In the genomic region with DNA sequence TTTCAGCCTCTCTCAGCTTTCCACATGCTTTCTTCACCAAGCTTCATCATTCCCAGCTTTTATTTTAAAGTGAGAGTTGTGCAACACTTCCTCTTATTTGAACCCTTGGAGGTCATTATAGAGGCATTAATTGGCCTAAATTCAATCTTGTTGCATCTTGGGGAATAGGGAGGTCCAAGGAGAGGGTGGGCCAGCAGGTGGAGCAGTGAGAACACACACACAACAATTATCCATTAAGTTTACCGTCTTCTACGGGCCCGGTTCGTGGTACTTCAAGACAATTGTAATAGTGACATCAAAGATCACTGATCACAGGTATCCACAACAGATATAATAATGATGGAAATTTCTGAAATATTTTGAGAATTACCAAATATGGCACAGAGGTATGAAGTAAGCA, we compare ENCODE assay signal across 1 cellular context.
TF ChIP-seq lines count a peak whose summit lies in the region.

No MANE protein-coding gene starts in this region.

TF ChIP-seq in GM12891, 5 proteins besides CTCF, POLR2A, EP300 and RAD21:
- no peak for TF ChIP-seq PAX5 (IDR thresholded peaks at IDR 0.05; ENCODE audit: insufficient read depth, low read length, severe bottlenecking)
- TF ChIP-seq POU2F2 (IDR thresholded peaks at IDR 0.05; ENCODE audit: low read depth, low read length): no peak
- no peak for TF ChIP-seq TAF1 (IDR thresholded peaks at IDR 0.05; ENCODE audit: low read depth, low read length)
- no peak for TF ChIP-seq POLR2AphosphoS5 (IDR thresholded peaks at IDR 0.05; ENCODE audit: low read depth, low read length)
- no peak for TF ChIP-seq SPI1 (IDR thresholded peaks at IDR 0.05; ENCODE audit: low read depth, low read length)
